Comparison of ENCODE assay signal across 16 cellular contexts in the genomic region with DNA sequence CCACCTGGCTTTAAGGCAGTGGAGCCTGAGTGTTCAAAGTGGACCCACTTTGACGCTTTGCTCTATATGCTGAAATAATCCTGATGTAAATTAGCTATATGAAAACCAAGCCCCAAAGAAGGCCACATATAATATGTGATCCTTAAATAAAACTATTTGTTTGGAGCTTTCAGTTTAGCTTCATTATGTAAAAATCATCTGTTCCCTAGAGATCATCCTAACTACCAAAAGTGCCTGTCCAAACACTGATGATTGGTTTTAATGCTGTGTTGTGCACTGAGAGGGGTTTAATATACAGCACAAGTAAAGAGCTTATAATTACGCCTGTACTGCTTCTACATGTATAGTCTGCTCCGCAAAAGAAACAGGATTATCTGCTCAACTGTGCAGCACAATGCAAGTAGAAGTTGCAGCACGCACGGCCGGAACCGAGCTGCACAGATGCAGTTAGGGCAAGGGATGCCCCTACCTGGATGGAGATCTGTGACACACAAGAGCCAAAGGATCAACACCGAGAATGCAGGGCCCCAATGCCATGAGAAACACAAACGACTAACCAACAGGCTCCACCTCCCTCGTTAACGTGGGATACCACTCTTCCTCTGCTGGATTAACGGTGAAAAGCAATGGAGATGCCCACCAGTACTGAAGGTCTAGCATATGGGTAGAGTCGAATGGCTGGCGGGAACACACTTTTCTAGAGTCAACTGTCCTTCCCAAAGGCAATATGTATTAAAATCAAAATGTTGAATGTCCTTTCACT. TPM values are rescaled to one million over a fixed set of nuclear protein-coding genes. Genes with fewer than 3 reads are reported as not detected.
A peak's percentile ranks its signal among the peaks of the same experiment; 100 is the strongest.
DNase-seq lines count a peak whose midpoint lies in the region; ATAC-seq and TF ChIP-seq lines count a peak whose summit lies in the region.
"Had no signal": no experiment of that assay in that cellular context is flagged by ENCODE, and none has a peak within 500 bp of the region (broad histone marks: within the 10 kb centered on the region; RNA-seq: fewer than 3 reads in every experiment).

No MANE protein-coding gene starts in this region.

- H3K9ac ChIP-seq in BLaER1 = no peak overlapping the region
- H3K9ac ChIP-seq: GM23248 had no signal

- H3K27me3 Mint-ChIP-seq in T-cell (no peaks in the 10 kb centered on the region), memory B cell (no peaks in the 10 kb centered on the region)

- H3K4me3 Mint-ChIP-seq in T-cell (peak overlapping the region in 2 of 3 donors; percentile 2 to 65), memory B cell (peak overlapping the region; percentile 76)

- no peaks in the 10 kb centered on the region for H3K9me3 Mint-ChIP-seq in T-cell
- H3K9me3 Mint-ChIP-seq in memory B cell = no peaks in the 10 kb centered on the region

- TF ChIP-seq CTCF in osteoblast (IDR thresholded peaks at IDR 0.05; ENCODE audit: extremely low read depth, low read depth, low read length) = no peak

- H3K36me3 ChIP-seq in BLaER1 = peaks cover 16% of the 10 kb centered on the region
- H3K36me3 ChIP-seq in osteoblast (ENCODE audit: insufficient read depth, low read length) = no peaks in the 10 kb centered on the region
- H3K36me3 ChIP-seq: pancreas had no signal

- H3K4me2 ChIP-seq in BLaER1 (peak overlapping the region; percentile 79), osteoblast (ENCODE audit: insufficient read depth, low read length) (no peak overlapping the region)

- ATAC-seq in T-cell (replicated peaks in 1 of 4) = no peak
- no peak for ATAC-seq in memory B cell (ENCODE audit: low read depth)
- ATAC-seq: left lobe of liver, pancreas had no signal

- H3K27ac Mint-ChIP-seq in T-cell = peak overlapping the region in 1 of 2 donors; percentile 8
- no peak overlapping the region for H3K27ac Mint-ChIP-seq in memory B cell

- no peaks in the 10 kb centered on the region for H3K36me3 Mint-ChIP-seq in T-cell
- peaks cover 2% of the 10 kb centered on the region for H3K36me3 Mint-ChIP-seq in memory B cell

- H3K4me3 ChIP-seq in BLaER1 (no peak overlapping the region), osteoblast (ENCODE audit: insufficient read depth, low read length) (no peak overlapping the region)
- H3K4me3 ChIP-seq: GM23248, pancreas had no signal

- H3K4me1 Mint-ChIP-seq in T-cell (peaks cover 96 to 99% (median 98%) of the 10 kb centered on the region in 3 donors), memory B cell (peaks cover 74% of the 10 kb centered on the region)

- no peaks in the 10 kb centered on the region for H3K27me3 ChIP-seq in BLaER1
- H3K27me3 ChIP-seq in osteoblast (ENCODE audit: insufficient read depth, low read length) = no peaks in the 10 kb centered on the region
- H3K27me3 ChIP-seq: pancreas had no signal

- H3K9me3 ChIP-seq in BLaER1 = no peaks in the 10 kb centered on the region
- H3K9me3 ChIP-seq in osteoblast (ENCODE audit: low read depth, low read length) = no peaks in the 10 kb centered on the region
- H3K9me3 ChIP-seq: pancreas had no signal

- H3K4me1 ChIP-seq in BLaER1 = peaks cover 89% of the 10 kb centered on the region
- H3K4me1 ChIP-seq in osteoblast (ENCODE audit: insufficient read depth, low read length) = no peaks in the 10 kb centered on the region

- POLR2A ChIA-PET in T-cell (lab: Charles Lee) = interaction anchor here in 1 of 2 donors (0.6 kb wide), 1 partner anchor 19 kb away, joined by 3 read pairs; no protein-coding TSS in a partner anchor

- H4K20me1 ChIP-seq in BLaER1 (peaks cover 100% of the 10 kb centered on the region), osteoblast (ENCODE audit: insufficient read depth, low read length) (peaks cover 97% of the 10 kb centered on the region)

- H3K79me2 ChIP-seq in osteoblast (ENCODE audit: insufficient read depth, low read length) = peaks cover 100% of the 10 kb centered on the region

- no peak overlapping the region for H2AFZ ChIP-seq in osteoblast (ENCODE audit: low read length)
- H2AFZ ChIP-seq: GM23248 had no signal

- DNase-seq in D341Med (ENCODE audit: low spot score) (peak; percentile 44), T-cell (no peak), memory B cell (ENCODE audit: low spot score in 2 of 2) (no peak), NCI-H1694 (lab: John Stamatoyannopoulos, UW) (no peak), osteoblast (ENCODE audit: insufficient read length, low spot score, missing footprints) (no peak)
- no peak for DNase-seq in effector CD4-positive, alpha-beta T cell
- DNase-seq: anterior cingulate cortex, DMS 273 treated with DMSO at 0.1 percent for 48 hours, foreskin fibroblast, GM23248, IMR-90, pancreas, T-helper 1 cell, WERI-Rb-1 had no signal

- CTCF ChIA-PET in T-cell (lab: Charles Lee) = interaction anchor here (0.5 to 1.1 kb wide), 3 partner anchors 8 to 65 kb away, joined by 3 to 6 read pairs (median 3); no protein-coding TSS in a partner anchor

- H3K27ac ChIP-seq in BLaER1 = no peak overlapping the region
- no peak overlapping the region for H3K27ac ChIP-seq in osteoblast (ENCODE audit: low read depth, low read length)
- H3K27ac ChIP-seq: GM23248, pancreas, WERI-Rb-1 had no signal

RNA-seq across cellular contexts. Expression of gene USP7, which starts 20.5 kb away (rescaled TPM):
- total RNA-seq in T-cell (100 to 1,000 TPM; 159 to 261 (median 169) TPM), osteoblast (46.0 and 51.4 TPM in 2 replicates)
